ENCODE assay signal across 38 cellular contexts in the genomic region with DNA sequence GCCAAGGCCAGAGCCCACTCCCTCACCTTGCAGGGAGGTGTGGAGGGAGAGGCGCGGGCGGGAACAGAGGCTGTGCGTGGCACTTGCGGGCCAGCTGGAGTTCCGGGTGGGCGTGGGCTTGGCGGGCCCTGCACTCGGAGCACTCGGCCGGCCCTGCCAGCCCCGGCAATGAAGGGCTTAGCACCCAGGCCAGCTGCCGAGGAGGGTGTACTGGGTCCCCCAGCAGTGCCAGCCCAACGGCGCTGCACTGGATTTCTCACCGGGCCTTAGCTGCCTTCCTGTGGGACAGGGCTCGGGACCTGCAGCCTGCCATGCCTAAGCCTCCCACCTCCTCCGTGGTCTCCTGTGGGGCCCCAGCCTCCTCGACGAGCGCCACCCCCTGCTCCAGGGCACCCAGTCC.
"Had no signal": no experiment of that assay in that cellular context is flagged by ENCODE, and none has a peak within 500 bp of the region (broad histone marks: within the 10 kb centered on the region; RNA-seq: fewer than 3 reads in every experiment).

No MANE protein-coding gene starts in this region.

- H3K4me1 Mint-ChIP-seq: activated naive CD4-positive, alpha-beta T cell treated with anti-CD3 and anti-CD28 coated beads, Interleukin-2, amount 10 ng/mL, durations not matched to agents 7 days and 5 days; activated naive CD4-positive, alpha-beta T cell treated with anti-CD3 and anti-CD28 coated beads, Interleukin-2, amount 50 U/mL, for 24 hours; activated naive CD8-positive, alpha-beta T cell treated with anti-CD3 and anti-CD28 coated beads, Interleukin-2, amount 50 U/mL, for 24 hours; activated T-helper 17 cell treated with anti-CD3 and anti-CD28 coated beads, Interleukin-2, amount 50 U/mL, for 72 hours; brain; central memory CD8-positive, alpha-beta T cell had no signal

- H3K4me1 ChIP-seq: adrenal gland, ascending aorta, body of pancreas, breast epithelium had no signal

- H3K27ac ChIP-seq: adrenal gland, ascending aorta, body of pancreas, brain microvascular endothelial cell, breast epithelium, cardiac muscle cell had no signal

- H3K27ac Mint-ChIP-seq: activated naive CD4-positive, alpha-beta T cell treated with anti-CD3 and anti-CD28 coated beads for 36 hours; activated naive CD4-positive, alpha-beta T cell treated with anti-CD3 and anti-CD28 coated beads, Interleukin-2, amount 10 ng/mL, durations not matched to agents 7 days and 5 days; activated naive CD4-positive, alpha-beta T cell treated with anti-CD3 and anti-CD28 coated beads, Interleukin-2, amount 50 U/mL, for 24 hours; activated naive CD4-positive, alpha-beta T cell treated with anti-CD3 and anti-CD28 coated beads, Interleukin-2, amount 50 U/mL, for 72 hours; activated naive CD8-positive, alpha-beta T cell; activated naive CD8-positive, alpha-beta T cell treated with anti-CD3 and anti-CD28 coated beads for 36 hours; activated naive CD8-positive, alpha-beta T cell treated with anti-CD3 and anti-CD28 coated beads, Interleukin-2, amount 10 ng/mL, durations not matched to agents 7 days and 5 days; activated naive CD8-positive, alpha-beta T cell treated with anti-CD3 and anti-CD28 coated beads, Interleukin-2, amount 50 U/mL, for 24 hours; activated T-cell treated with anti-CD3 and anti-CD28 coated beads, Interleukin-2, amount 50 U/mL, for 24 hours; activated T-cell treated with anti-CD3 and anti-CD28 coated beads, Interleukin-2, amount 50 U/mL, for 72 hours; activated T-helper 1 cell treated with anti-CD3 and anti-CD28 coated beads, Interleukin-12 subunit alpha, Interleukin-12 subunit beta, Interleukin-2, Interleukin-4 antibody, amounts not matched to agents 30 ng/mL and 10 ng/mL and 1 ng/mL, durations not matched to agents 14 hours and 24 hours and 36 hours; activated T-helper 17 cell treated with anti-CD3 and anti-CD28 coated beads, Interleukin-2, amount 50 U/mL, for 72 hours; activated T-helper 2 cell treated with anti-CD3 and anti-CD28 coated beads, Interferon-gamma antibody, Interleukin-2, Interleukin-4, amounts not matched to agents 10 μg/mL and 5 μg/mL and 100 μg/mL, durations not matched to agents 14 hours and 24 hours and 36 hours; brain had no signal

- DNase-seq: activated effector memory CD4-positive, alpha-beta T cell treated with anti-CD3 and anti-CD28 coated beads, Interleukin-2, amount 50 U/mL, for 16 hours; activated effector memory CD4-positive, alpha-beta T cell treated with Interleukin-2 at 50 U/mL for 16 hours; activated gamma-delta T cell; activated gamma-delta T cell treated with Interleukin-2 at 50 U/mL for 16 hours; activated naive CD4-positive, alpha-beta T cell; activated naive CD4-positive, alpha-beta T cell treated with anti-CD3 and anti-CD28 coated beads for 36 hours; activated naive CD4-positive, alpha-beta T cell treated with anti-CD3 and anti-CD28 coated beads, Interleukin-2, amount 10 ng/mL, durations not matched to agents 7 days and 5 days; activated naive CD4-positive, alpha-beta T cell treated with anti-CD3 and anti-CD28 coated beads, Interleukin-2, amount 50 U/mL, for 16 hours; activated naive CD4-positive, alpha-beta T cell treated with Interleukin-2 at 50 U/mL for 16 hours; activated naive CD8-positive, alpha-beta T cell treated with anti-CD3 and anti-CD28 coated beads for 36 hours; activated naive CD8-positive, alpha-beta T cell treated with anti-CD3 and anti-CD28 coated beads, Interleukin-2, amount 10 ng/mL, durations not matched to agents 7 days and 5 days; activated naive CD8-positive, alpha-beta T cell treated with anti-CD3 and anti-CD28 coated beads, Interleukin-2, amount 50 U/mL, for 24 hours; activated T-cell treated with anti-CD3 and anti-CD28 coated beads, Interleukin-2, amount 50 U/mL, for 1 hour; activated T-cell treated with anti-CD3 and anti-CD28 coated beads, Interleukin-2, amount 50 U/mL, for 24 hours; activated T-cell treated with anti-CD3 and anti-CD28 coated beads, Interleukin-2, amount 50 U/mL, for 4 hours; activated T-cell treated with anti-CD3 and anti-CD28 coated beads, Interleukin-2, amount 50 U/mL, for 48 hours; activated T-cell treated with anti-CD3 and anti-CD28 coated beads, Interleukin-2, amount 50 U/mL, for 72 hours; adrenal gland; amniotic stem cell; amygdala; anterior cingulate cortex; aorta; body of pancreas; brain microvascular endothelial cell; caudate nucleus; central memory CD4-positive, alpha-beta T cell; cerebellar nuclear complex had no signal

- H3K36me3 Mint-ChIP-seq: brain had no signal

- H3K36me3 ChIP-seq: adrenal gland, ascending aorta, brain microvascular endothelial cell, breast epithelium, cardiac muscle cell had no signal

- H3K27me3 Mint-ChIP-seq: activated naive CD4-positive, alpha-beta T cell treated with anti-CD3 and anti-CD28 coated beads, Interleukin-2, amount 10 ng/mL, durations not matched to agents 7 days and 5 days; activated naive CD4-positive, alpha-beta T cell treated with anti-CD3 and anti-CD28 coated beads, Interleukin-2, amount 50 U/mL, for 24 hours; activated naive CD8-positive, alpha-beta T cell treated with anti-CD3 and anti-CD28 coated beads for 36 hours; activated naive CD8-positive, alpha-beta T cell treated with anti-CD3 and anti-CD28 coated beads, Interleukin-2, amount 10 ng/mL, durations not matched to agents 7 days and 5 days; activated naive CD8-positive, alpha-beta T cell treated with anti-CD3 and anti-CD28 coated beads, Interleukin-2, amount 50 U/mL, for 24 hours; activated T-cell treated with anti-CD3 and anti-CD28 coated beads, Interleukin-2, amount 50 U/mL, for 24 hours; activated T-helper 17 cell treated with anti-CD3 and anti-CD28 coated beads, Interleukin-2, amount 50 U/mL, for 72 hours; brain; central memory CD8-positive, alpha-beta T cell had no signal

- H3K27me3 ChIP-seq: adrenal gland, ascending aorta, body of pancreas, brain microvascular endothelial cell, breast epithelium, cardiac muscle cell had no signal

- H3K4me3 Mint-ChIP-seq: activated naive CD4-positive, alpha-beta T cell treated with anti-CD3 and anti-CD28 coated beads for 36 hours; activated naive CD4-positive, alpha-beta T cell treated with anti-CD3 and anti-CD28 coated beads, Interleukin-2, amount 10 ng/mL, durations not matched to agents 7 days and 5 days; activated naive CD4-positive, alpha-beta T cell treated with anti-CD3 and anti-CD28 coated beads, Interleukin-2, amount 50 U/mL, for 24 hours; activated naive CD8-positive, alpha-beta T cell; activated naive CD8-positive, alpha-beta T cell treated with anti-CD3 and anti-CD28 coated beads for 36 hours; activated naive CD8-positive, alpha-beta T cell treated with anti-CD3 and anti-CD28 coated beads, Interleukin-2, amount 10 ng/mL, durations not matched to agents 7 days and 5 days; activated naive CD8-positive, alpha-beta T cell treated with anti-CD3 and anti-CD28 coated beads, Interleukin-2, amount 50 U/mL, for 24 hours; activated T-cell treated with anti-CD3 and anti-CD28 coated beads, Interleukin-2, amount 50 U/mL, for 24 hours; activated T-cell treated with anti-CD3 and anti-CD28 coated beads, Interleukin-2, amount 50 U/mL, for 4 hours; activated T-cell treated with anti-CD3 and anti-CD28 coated beads, Interleukin-2, amount 50 U/mL, for 72 hours; activated T-helper 1 cell treated with anti-CD3 and anti-CD28 coated beads, Interleukin-12 subunit alpha, Interleukin-12 subunit beta, Interleukin-2, Interleukin-4 antibody, amounts not matched to agents 30 ng/mL and 10 ng/mL and 1 ng/mL, durations not matched to agents 14 hours and 24 hours and 36 hours; activated T-helper 17 cell treated with anti-CD3 and anti-CD28 coated beads, Interleukin-2, amount 50 U/mL, for 72 hours; brain; central memory CD8-positive, alpha-beta T cell had no signal

- H3K4me3 ChIP-seq: adrenal gland, ascending aorta, body of pancreas, breast epithelium, cardiac muscle cell had no signal

- H3K9me3 ChIP-seq: adrenal gland, ascending aorta, body of pancreas, breast epithelium had no signal
